In genomic region chr1:20481158-20481617, GRCh38 we compare ENCODE assay signal across 14 cellular contexts. TPM values are rescaled to one million over a fixed set of nuclear protein-coding genes. Genes with fewer than 3 reads are reported as not detected.
A peak's percentile ranks its signal among the peaks of the same experiment; 100 is the strongest.
DNase-seq lines count a peak whose midpoint lies in the region; TF ChIP-seq lines count a peak whose summit lies in the region.
"Had no signal": no experiment of that assay in that cellular context is flagged by ENCODE, and none has a peak within 500 bp of the region (broad histone marks: within the 10 kb centered on the region; RNA-seq: fewer than 3 reads in every experiment).

No MANE protein-coding gene starts in this region.

- 53 to 75% methylated on average over 3 of the region's 3 CpGs for WGBS in esophagus squamous epithelium, 2 donors

- H3K4me2 ChIP-seq in PC-9 (peak overlapping the region; percentile 92), osteoblast (ENCODE audit: insufficient read depth, low read length) (no peak overlapping the region)
- H3K4me2 ChIP-seq: BLaER1 had no signal

- H3K27ac ChIP-seq in PC-9 (peak overlapping the region; percentile 41; the same call in 1 of the 2 replicates), osteoblast (ENCODE audit: low read depth, low read length) (no peak overlapping the region), esophagus squamous epithelium (no peak overlapping the region)
- H3K27ac ChIP-seq: BLaER1 had no signal

- H3K4me3 ChIP-seq in PC-9 (no peak overlapping the region; the same call in 1 of the 2 replicates), osteoblast (ENCODE audit: insufficient read depth, low read length) (no peak overlapping the region), esophagus squamous epithelium (no peak overlapping the region)
- H3K4me3 ChIP-seq: BLaER1 had no signal

- H3F3A ChIP-seq in PC-9 (ENCODE audit: insufficient read depth, low read depth) = peaks cover 15% of the 10 kb centered on the region; the same call in 1 of the 2 replicates

- H3K4me1 ChIP-seq in PC-9 (replicated peaks; ENCODE audit: insufficient read depth) (peaks cover 53% of the 10 kb centered on the region), osteoblast (ENCODE audit: insufficient read depth, low read length) (no peaks in the 10 kb centered on the region), esophagus squamous epithelium (peaks cover 19 to 50% (median 22%) of the 10 kb centered on the region in 3 donors)

- H3K79me2 ChIP-seq in PC-9 (ENCODE audit: low read depth) (peaks cover 35% of the 10 kb centered on the region), osteoblast (ENCODE audit: insufficient read depth, low read length) (no peaks in the 10 kb centered on the region)

- CTCF ChIA-PET in PC-9 (lab: Charles Lee) = interaction anchor here (0.6 kb wide), 3 partner anchors 38 to 1059 kb away, joined by 3 to 5 read pairs (median 4); no protein-coding TSS in a partner anchor

- POLR2A ChIA-PET in PC-9 (lab: Charles Lee; ENCODE audit: unreplicated experiment) = interaction anchor here (0.6 to 0.7 kb wide), 5 partner anchors 9 to 268 kb away, joined by 3 to 45 read pairs (median 6); no protein-coding TSS in a partner anchor

- H3K36me3 ChIP-seq in PC-9 (ENCODE audit: low read depth) (no peaks in the 10 kb centered on the region), osteoblast (ENCODE audit: insufficient read depth, low read length) (no peaks in the 10 kb centered on the region), esophagus squamous epithelium (no peaks in the 10 kb centered on the region)
- H3K36me3 ChIP-seq: BLaER1 had no signal

- no peaks in the 10 kb centered on the region for H3K9me2 ChIP-seq in PC-9 (ENCODE audit: insufficient read depth)

- intact Hi-C loops in PC-9 (cut with micrococcal nuclease; ENCODE audit: unreplicated experiment) = loop anchor here (5.0 kb wide), 1 partner anchor 104 kb away; no protein-coding TSS in a partner anchor
- intact Hi-C loops in esophagus squamous epithelium (cut with DNase I) = no loop called here

- H3K27me3 ChIP-seq in PC-9 (ENCODE audit: insufficient read depth, low read depth) = no peaks in the 10 kb centered on the region
- H3K27me3 ChIP-seq in osteoblast (ENCODE audit: insufficient read depth, low read length) = peaks cover 48% of the 10 kb centered on the region
- H3K27me3 ChIP-seq in esophagus squamous epithelium = peaks cover 1 to 99% (median 16%) of the 10 kb centered on the region in 4 donors

- no peak for TF ChIP-seq CTCF in PC-9 (conservative IDR thresholded peaks at IDR 0.05)
- no peak for TF ChIP-seq CTCF in osteoblast (IDR thresholded peaks at IDR 0.05; ENCODE audit: extremely low read depth, low read depth, low read length)
- no peak for TF ChIP-seq CTCF in GM10266 (IDR thresholded peaks at IDR 0.05; ENCODE audit: control insufficient read depth, insufficient read depth, low read depth, missing control alignments)
- TF ChIP-seq CTCF in esophagus squamous epithelium (IDR thresholded peaks at IDR 0.05) = no peak

- H2AFZ ChIP-seq in PC-9 (no peak overlapping the region), osteoblast (ENCODE audit: low read length) (no peak overlapping the region)

- TF ChIP-seq POLR2A in esophagus squamous epithelium (IDR thresholded peaks at IDR 0.05) = no peak

- BruUV-seq in PC-9 (replicated peaks; lab: Mats Ljungman, UMichigan) = no TSS peak

- peak; percentile 8 for DNase-seq in DMS53 treated with DMSO at 0.1 percent for 48 hours (lab: John Stamatoyannopoulos, UW; ENCODE audit: unreplicated experiment)
- DNase-seq in PC-9 = peak; percentile 28 to 79
- peak; percentile 51 for DNase-seq in glomerular visceral epithelial cell (ENCODE audit: extremely low spot score)
- DNase-seq in osteoblast (ENCODE audit: insufficient read length, low spot score, missing footprints) = peak; percentile 58
- DNase-seq in amniotic stem cell (lab: John Stamatoyannopoulos, UW) = no peak
- no peak for DNase-seq in OCI-M2 (lab: John Stamatoyannopoulos, UW; ENCODE audit: unreplicated experiment)
- no peak for DNase-seq in GM10266 (ENCODE audit: extremely low spot score)
- DNase-seq in esophagus squamous epithelium (lab: John Stamatoyannopoulos, UW) = no peak
- DNase-seq: foreskin melanocyte; NCI-H2029; RPMI8226; stimulated activated CD4-positive, alpha-beta T cell treated with anti-CD3 and anti-CD28 coated beads, Interleukin-1b, Interleukin-23, amount 100 ng/mL, for 48 hours; stimulated activated naive B cell treated with anti-CD40 and anti-IgM and Interleukin-4, amounts not matched to agents 10 μg/mL and 1 μg/mL and 100 μg/mL, for 72 hours had no signal

- H4K20me1 ChIP-seq in PC-9 (ENCODE audit: insufficient read depth) = peaks cover 5% of the 10 kb centered on the region; the same call in 1 of the 2 replicates
- no peaks in the 10 kb centered on the region for H4K20me1 ChIP-seq in osteoblast (ENCODE audit: insufficient read depth, low read length)

- H3K9me3 ChIP-seq in PC-9 (ENCODE audit: insufficient read depth, low read depth) (no peaks in the 10 kb centered on the region), osteoblast (ENCODE audit: low read depth, low read length) (no peaks in the 10 kb centered on the region), esophagus squamous epithelium (no peaks in the 10 kb centered on the region)
- H3K9me3 ChIP-seq: BLaER1 had no signal

RNA-seq across cellular contexts. Expression of gene CAMK2N1, which starts 4.8 kb away (rescaled TPM):
- total RNA-seq in PC-9 (2021) (34.9 and 44.6 TPM in 2 replicates), osteoblast (0.36 and 1.5 TPM in 2 replicates), esophagus squamous epithelium (10 to 100 TPM in 1 of 4 donors, 1 to 10 TPM in 3; 3.1 to 12.8 (median 6.8) TPM)

RNA-seq across cellular contexts. Expression of gene MUL1, which starts 26.8 kb away (rescaled TPM):
- total RNA-seq in PC-9 (2021) = 21.9 and 22.8 TPM in 2 replicates
- total RNA-seq in osteoblast = 31.8 and 37.3 TPM in 2 replicates
- 10 to 100 TPM; 19.0 to 35.6 (median 26.2) TPM for total RNA-seq in esophagus squamous epithelium

Comparison
In these comparisons a context has a peak if more than half of its experiments do, and no peak if none do; other contexts are left out.
1. DNase-seq: peak in DMS53 treated with DMSO at 0.1 percent for 48 hours (single experiment), PC-9 (2 of 2), glomerular visceral epithelial cell (single experiment) and osteoblast (single experiment); none in amniotic stem cell (single experiment), OCI-M2 (single experiment), GM10266 (single experiment) and esophagus squamous epithelium (single experiment).